In the genomic region with DNA sequence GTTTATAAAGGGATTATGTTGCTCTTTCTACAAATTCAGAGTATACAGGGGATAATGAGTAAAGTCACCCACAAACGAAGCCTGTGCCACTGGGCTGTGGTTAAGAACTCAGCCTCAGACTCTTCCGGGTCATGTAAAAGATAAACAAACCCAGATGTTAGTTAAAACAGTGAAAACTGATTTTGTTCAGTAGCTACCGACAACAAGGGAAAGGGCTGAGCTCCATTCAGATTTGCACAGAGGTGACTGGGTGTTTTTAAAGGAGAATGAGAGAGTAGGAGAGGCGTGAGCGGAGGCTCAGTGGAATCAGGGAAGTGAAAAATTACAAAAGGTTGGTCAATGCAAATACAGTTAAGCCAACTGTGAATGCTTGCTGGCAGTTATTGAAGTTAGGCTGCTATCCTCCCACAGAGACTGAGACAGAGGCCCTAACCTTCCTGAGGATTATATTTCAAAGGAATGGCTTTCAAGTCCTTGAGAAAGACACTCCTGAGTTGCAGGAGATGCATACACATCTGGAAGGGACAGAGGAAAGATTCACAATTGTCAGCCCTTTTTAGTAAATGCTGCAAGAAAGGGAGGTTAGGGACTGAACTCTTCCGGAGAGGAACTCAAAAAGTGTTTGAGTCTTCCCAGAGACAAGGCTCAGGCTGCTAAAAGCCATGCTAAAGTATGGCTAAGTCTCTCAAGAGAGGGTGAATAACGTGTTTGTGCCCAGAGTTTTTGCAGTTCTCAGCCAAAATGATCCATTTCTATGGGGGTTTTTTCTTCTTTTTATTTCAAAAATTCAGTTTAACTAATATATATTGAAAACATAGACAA, we compare ENCODE assay signal across 9 cellular contexts. TPM values are rescaled to one million over a fixed set of nuclear protein-coding genes. Genes with fewer than 3 reads are reported as not detected.
DNase-seq lines count a peak whose midpoint lies in the region; ATAC-seq and TF ChIP-seq lines count a peak whose summit lies in the region.
"Had no signal": no experiment of that assay in that cellular context is flagged by ENCODE, and none has a peak within 500 bp of the region (broad histone marks: within the 10 kb centered on the region; RNA-seq: fewer than 3 reads in every experiment).

No MANE protein-coding gene starts in this region.

- H3K36me3 ChIP-seq in esophagus squamous epithelium (no peaks in the 10 kb centered on the region), upper lobe of left lung (no peaks in the 10 kb centered on the region), gastroesophageal sphincter (no peaks in the 10 kb centered on the region)
- H3K36me3 ChIP-seq: heart right ventricle had no signal

- peaks cover 0 to 49% (median 0%) of the 10 kb centered on the region in 3 donors for H3K4me1 ChIP-seq in esophagus squamous epithelium
- H3K4me1 ChIP-seq in upper lobe of left lung, result peaks cover 0 to 11% (median 3%) of the 10 kb centered on the region in 4 donors
- H3K4me1 ChIP-seq in gastroesophageal sphincter, result peaks cover 0 to 9% (median 0%) of the 10 kb centered on the region in 3 donors

- TF ChIP-seq POLR2A in esophagus squamous epithelium (IDR thresholded peaks at IDR 0.05) (no peak), upper lobe of left lung (IDR thresholded peaks at IDR 0.05) (no peak), gastroesophageal sphincter (IDR thresholded peaks at IDR 0.05) (no peak)

- H3K4me3 ChIP-seq in esophagus squamous epithelium (no peak overlapping the region), upper lobe of left lung (no peak overlapping the region), gastroesophageal sphincter (no peak overlapping the region)
- H3K4me3 ChIP-seq: heart right ventricle had no signal

- H3K9me3 ChIP-seq in esophagus squamous epithelium, result no peaks in the 10 kb centered on the region
- H3K9me3 ChIP-seq in upper lobe of left lung, result no peaks in the 10 kb centered on the region
- H3K9me3 ChIP-seq in gastroesophageal sphincter, result no peaks in the 10 kb centered on the region

- TF ChIP-seq CTCF in esophagus squamous epithelium (IDR thresholded peaks at IDR 0.05) (no peak), upper lobe of left lung (IDR thresholded peaks at IDR 0.05) (no peak), gastroesophageal sphincter (IDR thresholded peaks at IDR 0.05) (no peak)

- TF ChIP-seq EP300 in upper lobe of left lung (IDR thresholded peaks at IDR 0.05) (no peak), gastroesophageal sphincter (IDR thresholded peaks at IDR 0.05) (no peak)

- H3K27me3 ChIP-seq in esophagus squamous epithelium (no peaks in the 10 kb centered on the region), upper lobe of left lung (no peaks in the 10 kb centered on the region), gastroesophageal sphincter (no peaks in the 10 kb centered on the region)

- DNase-seq in AG08396 (ENCODE audit: low spot score), result peak; percentile 22
- DNase-seq in NCI-H69 (lab: John Stamatoyannopoulos, UW), result peak; percentile 94
- no peak for DNase-seq in esophagus squamous epithelium (lab: John Stamatoyannopoulos, UW)
- DNase-seq in upper lobe of left lung, result no peak
- DNase-seq in activated naive CD4-positive, alpha-beta T cell treated with anti-CD3 and anti-CD28 coated beads, Interleukin-2, amount 50 U/mL, for 16 hours, result no peak
- DNase-seq: heart right ventricle had no signal

- intact Hi-C loops in esophagus squamous epithelium (cut with DNase I), result no loop called here

- ATAC-seq in GM18870 (IDR thresholded peaks at IDR 0.05; ENCODE audit: unreplicated experiment), result peak; percentile 98
- ATAC-seq in HG02973 (IDR thresholded peaks at IDR 0.05; ENCODE audit: unreplicated experiment), result peak; percentile 92
- ATAC-seq in upper lobe of left lung (ENCODE audit: low FRiP score in 2 of 2), result peak in 1 of 2 donors; percentile 52
- no peak for ATAC-seq in gastroesophageal sphincter

- H3K27ac ChIP-seq in esophagus squamous epithelium (peak overlapping the region; percentile 48 to 88 (median 74)), upper lobe of left lung (peak overlapping the region; percentile 2 to 55 (median 20)), gastroesophageal sphincter (no peak overlapping the region)
- H3K27ac ChIP-seq: heart right ventricle had no signal

- 32 to 39% methylated on average over 7 of the region's 7 CpGs for WGBS in esophagus squamous epithelium, 2 donors
- 22 to 25% methylated on average over 7 of the region's 7 CpGs for WGBS in upper lobe of left lung, 2 donors
- 37 to 43% methylated on average over 6 to 7 of the region's 7 CpGs for WGBS in gastroesophageal sphincter (ENCODE audit: low coverage in 1 of 2), 2 donors

RNA-seq across cellular contexts. Expression of a gene that starts 29.8 kb away (rescaled TPM):
- total RNA-seq in esophagus squamous epithelium (1 to 10 TPM in 2 of 4 donors, under 1 TPM in 1, not detected in 1; 0.35 to 2.0 (median 1.3) TPM), upper lobe of left lung (1 to 10 TPM in 2 of 6 donors, under 1 TPM in 2, not detected in 2; 0.71 to 1.9 (median 0.90) TPM), gastroesophageal sphincter (under 1 TPM in 3 of 4 donors, not detected in 1; 0.31 to 0.67 (median 0.57) TPM)

Comparison
In these comparisons a context has a peak if more than half of its experiments do, and no peak if none do; other contexts are left out.
1. DNase-seq: peak in AG08396 (single experiment) and NCI-H69 (single experiment); none in esophagus squamous epithelium (single experiment), upper lobe of left lung (0 of 2) and activated naive CD4-positive, alpha-beta T cell treated with anti-CD3 and anti-CD28 coated beads, Interleukin-2, amount 50 U/mL, for 16 hours (single experiment).
2. H3K27ac ChIP-seq: peak in esophagus squamous epithelium (4 of 4) and upper lobe of left lung (4 of 4); none in gastroesophageal sphincter (0 of 4).